ENCODE assay signal across 8 cellular contexts in genomic region chr3:53255360-53255774, GRCh38. TPM values are rescaled to one million over a fixed set of nuclear protein-coding genes. Genes with fewer than 3 reads are reported as not detected.
A peak's percentile ranks its signal among the peaks of the same experiment; 100 is the strongest.
DNase-seq lines count a peak whose midpoint lies in the region; ATAC-seq, FAIRE-seq and TF ChIP-seq lines count a peak whose summit lies in the region.

No MANE protein-coding gene starts in this region.

- H2AFZ ChIP-seq in Karpas-422 (ENCODE audit: low read length) = no peak overlapping the region; the same call in 1 of the 2 replicates

- no peaks in the 10 kb centered on the region for H3K9me2 ChIP-seq in Karpas-422 (replicated peaks; ENCODE audit: insufficient read depth, low read length)

- H3K27ac ChIP-seq in Karpas-422 (ENCODE audit: low read length) (peak overlapping the region; percentile 87), foreskin keratinocyte (peak overlapping the region; percentile 94), pancreas (peak overlapping the region; percentile 56 to 83 (median 74))

- DNase-seq in Karpas-422 (peak; percentile 83), activated T-helper 1 cell treated with Interleukin-2 at 50 U/mL for 16 hours (ENCODE audit: low read depth) (peak; percentile 20), foreskin keratinocyte (no peak), pancreas (peak in 3 of 6 donors; percentile 32 to 60 (median 56)), NCI-H146 treated with DMSO at 0.1 percent for 48 hours (lab: John Stamatoyannopoulos, UW; ENCODE audit: unreplicated experiment) (no peak), NCI-H524 treated with DMSO at 0.1 percent for 48 hours (lab: John Stamatoyannopoulos, UW) (no peak)

- 0% methylated on average over 27 to 49 of the region's 49 CpGs for WGBS in pancreas, 2 donors

- TF ChIP-seq CTCF in foreskin keratinocyte (conservative IDR thresholded peaks at IDR 0.05) = no peak
- no peak for TF ChIP-seq CTCF in pancreas (IDR thresholded peaks at IDR 0.05)

- peaks cover 54% of the 10 kb centered on the region for H3K79me2 ChIP-seq in Karpas-422 (ENCODE audit: low read length)

- H3K9me3 ChIP-seq in ES-I3 (ENCODE audit: control insufficient read depth, insufficient read depth, low read length) = no peaks in the 10 kb centered on the region
- no peaks in the 10 kb centered on the region for H3K9me3 ChIP-seq in Karpas-422 (ENCODE audit: low read length)
- no peaks in the 10 kb centered on the region for H3K9me3 ChIP-seq in pancreas

- H3K4me1 ChIP-seq in ES-I3 (ENCODE audit: insufficient read depth, low read length) (peaks cover 37% of the 10 kb centered on the region), Karpas-422 (ENCODE audit: low read length) (peaks cover 43% of the 10 kb centered on the region), foreskin keratinocyte (no peaks in the 10 kb centered on the region), pancreas (peaks cover 9 to 26% (median 18%) of the 10 kb centered on the region in 3 donors)

- H3K9ac ChIP-seq in ES-I3 (ENCODE audit: low read depth, low read length) = peak overlapping the region; percentile 91
- peak overlapping the region; percentile 100 for H3K9ac ChIP-seq in Karpas-422 (ENCODE audit: low read length)

- H4K20me1 ChIP-seq in Karpas-422 (ENCODE audit: insufficient read depth, low read depth, low read length) = peaks cover 48% of the 10 kb centered on the region

- no peaks in the 10 kb centered on the region for H3K27me3 ChIP-seq in Karpas-422 (ENCODE audit: low read length)
- no peaks in the 10 kb centered on the region for H3K27me3 ChIP-seq in foreskin keratinocyte
- H3K27me3 ChIP-seq in pancreas = no peaks in the 10 kb centered on the region

- peak overlapping the region; percentile 100 for H3K4me2 ChIP-seq in Karpas-422 (ENCODE audit: low read depth, low read length, poor library complexity, severe bottlenecking)

- H3K36me3 ChIP-seq in ES-I3 (ENCODE audit: insufficient read depth, low read length) (peaks cover 15% of the 10 kb centered on the region; the same call in 1 of the 2 replicates), Karpas-422 (ENCODE audit: insufficient read depth, low read length) (peaks cover 6% of the 10 kb centered on the region; the same call in 1 of the 2 replicates), pancreas (no peaks in the 10 kb centered on the region)

- intact Hi-C loops in pancreas (cut with DNase I) = no loop called here

- peak overlapping the region; percentile 98 for H3K4me3 ChIP-seq in Karpas-422 (ENCODE audit: low read length)
- H3K4me3 ChIP-seq in pancreas = peak overlapping the region; percentile 77 to 99 (median 84)

- FAIRE-seq in pancreas (lab: Jason Lieb, UNC) = no peak

- ATAC-seq in GM21717 (IDR thresholded peaks at IDR 0.05; ENCODE audit: unreplicated experiment) (peak; percentile 39), foreskin keratinocyte (peak; percentile 56), pancreas (peak; percentile 44 to 61 (median 50))

RNA-seq across cellular contexts. Expression of gene TKT, which starts 0.5 kb away (rescaled TPM):
- 377 and 455 TPM in 2 replicates for total RNA-seq in Karpas-422 (2014; rRNA removed; shearing (Covaris generic); ENCODE audit: low replicate concordance)
- total RNA-seq in foreskin keratinocyte = 537 and 542 TPM in 2 replicates
- polyA plus RNA-seq in foreskin keratinocyte = 588 and 603 TPM in 2 replicates
- 100 to 1,000 TPM; 153 to 306 (median 208) TPM for total RNA-seq in pancreas
- polyA plus RNA-seq in pancreas = 100 to 1,000 TPM; 114 to 122 TPM

Comparison
In these comparisons a context has a peak if more than half of its experiments do, and no peak if none do; other contexts are left out.
1. DNase-seq: peak in Karpas-422 (single experiment) and activated T-helper 1 cell treated with Interleukin-2 at 50 U/mL for 16 hours (single experiment); none in foreskin keratinocyte (0 of 2), NCI-H146 treated with DMSO at 0.1 percent for 48 hours (single experiment) and NCI-H524 treated with DMSO at 0.1 percent for 48 hours (single experiment).
2. Peak in every context shown above with its lines, with median percentiles within 50 percentile points of each other: ATAC-seq and H3K27ac ChIP-seq.